16 cellular contexts compared by ENCODE assay signal in genomic region chr19:17112700-17113099, GRCh38. TPM values are rescaled to one million over a fixed set of nuclear protein-coding genes. Genes with fewer than 3 reads are reported as not detected.
DNase-seq lines count a peak whose midpoint lies in the region; ATAC-seq and TF ChIP-seq lines count a peak whose summit lies in the region.
"Had no signal": no experiment of that assay in that cellular context is flagged by ENCODE, and none has a peak within 500 bp of the region (broad histone marks: within the 10 kb centered on the region; RNA-seq: fewer than 3 reads in every experiment).

No MANE protein-coding gene starts in this region.

- H3K27me3 Mint-ChIP-seq in CD14-positive monocyte (ENCODE audit: low read depth in 3 of 3) = peaks cover 0 to 3% (median 2%) of the 10 kb centered on the region in 3 donors

- H4K8ac ChIP-seq in IMR-90 (ENCODE audit: low read depth in 2 of 2, low read length in 2 of 2) = no peak overlapping the region

- no peak overlapping the region for H4K5ac ChIP-seq in IMR-90 (ENCODE audit: low read depth, low read length)

- no peak overlapping the region for H3K4me2 ChIP-seq in IMR-90 (ENCODE audit: low read depth, low read length)
- no peak overlapping the region for H3K4me2 ChIP-seq in osteoblast (ENCODE audit: insufficient read depth, low read length)

- H3K4me3 Mint-ChIP-seq in CD14-positive monocyte = peak overlapping the region in 1 of 2 donors; percentile 82
- H3K4me3 Mint-ChIP-seq: activated T-helper 1 cell treated with anti-CD3 and anti-CD28 coated beads, Interleukin-12 subunit alpha, Interleukin-12 subunit beta, Interleukin-2, Interleukin-4 antibody, amounts not matched to agents 30 ng/mL and 10 ng/mL and 1 ng/mL, durations not matched to agents 14 hours and 24 hours and 36 hours; mesothelial cell of epicardium; T-helper 1 cell treated with Interleukin-12 subunit alpha and Interleukin-12 subunit beta and Interleukin-4 antibody, amounts not matched to agents 30 μg/mL and 1 μg/mL, for 36 hours had no signal

- H3K4me1 Mint-ChIP-seq in CD14-positive monocyte = peaks cover 94% of the 10 kb centered on the region

- H3K9ac ChIP-seq in IMR-90 (ENCODE audit: low read depth, low read length) = no peak overlapping the region

- dilution Hi-C loops in IMR-90 (cut with HindIII; ENCODE audit: low sequenced_read_pairs, unreplicated experiment) = no loop called here

- intact Hi-C loops in CD14-positive monocyte (cut with micrococcal nuclease) = loop anchor here (5.0 kb wide), 2 partner anchors 35 to 60 kb away; partner anchors contain the start of genes HAUS8 (in 2 of the 2) and MYO9B (in 2 of the 2)
- intact Hi-C loops in IMR-90 (cut with micrococcal nuclease) = no loop called here
- intact Hi-C loops in esophagus squamous epithelium (cut with DNase I) = no loop called here

- DNase-seq in CD14-positive monocyte (ENCODE audit: low spot score) = peak; percentile 82
- DNase-seq in IMR-90 = no peak
- no peak for DNase-seq in esophagus squamous epithelium (lab: John Stamatoyannopoulos, UW)
- peak; percentile 65 for DNase-seq in osteoblast (ENCODE audit: insufficient read length, low spot score, missing footprints)
- no peak for DNase-seq in NCI-H526 treated with DMSO at 0.1 percent for 48 hours (lab: John Stamatoyannopoulos, UW)
- DNase-seq in NCI-H1436 (lab: John Stamatoyannopoulos, UW) = no peak
- DNase-seq: AML-193; EL; NCI-H1417 treated with DMSO at 0.1 percent for 48 hours; NCI-H510A treated with DMSO at 0.1 percent for 48 hours; stimulated activated CD4-positive, alpha-beta T cell treated with anti-CD3 and anti-CD28 coated beads, Interleukin-15, amount 100 ng/mL, for 24 hours had no signal

- H3K79me2 ChIP-seq in osteoblast (ENCODE audit: insufficient read depth, low read length) = peaks cover 86% of the 10 kb centered on the region

- no peak overlapping the region for H3K18ac ChIP-seq in IMR-90 (ENCODE audit: low read depth, low read length)

- no peak overlapping the region; the same call in 1 of the 2 replicates for H2BK120ac ChIP-seq in IMR-90 (ENCODE audit: low read depth, low read length)

- no peak overlapping the region for H3K4ac ChIP-seq in IMR-90 (ENCODE audit: low read depth, low read length)

- no peaks in the 10 kb centered on the region for H3K27me3 ChIP-seq in IMR-90 (ENCODE audit: control insufficient read depth, insufficient read depth, low read length)
- H3K27me3 ChIP-seq in esophagus squamous epithelium = no peaks in the 10 kb centered on the region
- H3K27me3 ChIP-seq in osteoblast (ENCODE audit: insufficient read depth, low read length) = no peaks in the 10 kb centered on the region

- peak overlapping the region; percentile 24 for H2AK9ac ChIP-seq in IMR-90 (replicated peaks; ENCODE audit: low read depth, low read length, poor library complexity)

- H3K4me3 ChIP-seq in IMR-90 (ENCODE audit: insufficient read depth, low read depth, low read length) (no peak overlapping the region), esophagus squamous epithelium (no peak overlapping the region), osteoblast (ENCODE audit: insufficient read depth, low read length) (no peak overlapping the region)

- H3K79me1 ChIP-seq in IMR-90 (ENCODE audit: low read depth in 1 of 2, low read length in 2 of 2) = peaks cover 29 to 91% of the 10 kb centered on the region in 2 experiments

- H3K27ac Mint-ChIP-seq in CD14-positive monocyte = peak overlapping the region; percentile 94 to 99 (median 97)
- H3K27ac Mint-ChIP-seq: mesothelial cell of epicardium had no signal

- H3K36me3 Mint-ChIP-seq in CD14-positive monocyte = peaks cover 68 to 76% of the 10 kb centered on the region in 2 donors

- no peak for TF ChIP-seq CTCF in CD14-positive monocyte (IDR thresholded peaks at IDR 0.05)
- no peak for TF ChIP-seq CTCF in IMR-90 (conservative IDR thresholded peaks at IDR 0.05; ENCODE audit: low read depth, low read length)
- no peak for TF ChIP-seq CTCF in esophagus squamous epithelium (IDR thresholded peaks at IDR 0.05)
- no peak for TF ChIP-seq CTCF in osteoblast (IDR thresholded peaks at IDR 0.05; ENCODE audit: extremely low read depth, low read depth, low read length)

- H3K36me3 ChIP-seq in IMR-90 (ENCODE audit: control insufficient read depth, insufficient read depth, low read length) (peaks cover 47% of the 10 kb centered on the region), esophagus squamous epithelium (peaks cover 0 to 19% (median 0%) of the 10 kb centered on the region in 3 donors), osteoblast (ENCODE audit: insufficient read depth, low read length) (peaks cover 33% of the 10 kb centered on the region)

- no peak overlapping the region for H3K56ac ChIP-seq in IMR-90 (ENCODE audit: extremely low read depth, insufficient read depth, low read length)

- POLR2A ChIA-PET in IMR-90 (lab: Charles Lee; ENCODE audit: unreplicated experiment) = no interaction called here

- H2BK20ac ChIP-seq in IMR-90 (ENCODE audit: low read depth, low read length) = no peak overlapping the region

- peak overlapping the region; percentile 31; the same call in 1 of the 2 replicates for H2AK5ac ChIP-seq in IMR-90 (ENCODE audit: low read depth, low read length)

- peaks cover 0 to 5% (median 0%) of the 10 kb centered on the region in 7 donors for H3K9me3 Mint-ChIP-seq in CD14-positive monocyte
- H3K9me3 Mint-ChIP-seq: activated T-helper 1 cell treated with anti-CD3 and anti-CD28 coated beads, Interleukin-12 subunit alpha, Interleukin-12 subunit beta, Interleukin-2, Interleukin-4 antibody, amounts not matched to agents 30 ng/mL and 10 ng/mL and 1 ng/mL, durations not matched to agents 14 hours and 24 hours and 36 hours; mesothelial cell of epicardium; T-helper 1 cell treated with Interleukin-12 subunit alpha and Interleukin-12 subunit beta and Interleukin-4 antibody, amounts not matched to agents 30 μg/mL and 1 μg/mL, for 36 hours had no signal

- no peak overlapping the region for H3K14ac ChIP-seq in IMR-90 (replicated peaks; ENCODE audit: low read depth, low read length)

- H3K9me1 ChIP-seq in IMR-90 (ENCODE audit: insufficient read depth, low read length) = peaks cover 21% of the 10 kb centered on the region

- ATAC-seq in IMR-90 (ENCODE audit: low read depth) (no peak), HG02938 (IDR thresholded peaks at IDR 0.05; ENCODE audit: unreplicated experiment) (no peak), HG03095 (IDR thresholded peaks at IDR 0.05; ENCODE audit: unreplicated experiment) (no peak)

- H3K27ac ChIP-seq in IMR-90 (ENCODE audit: insufficient read depth, low read length) (peak overlapping the region; percentile 18; the same call in 1 of the 2 replicates), esophagus squamous epithelium (peak overlapping the region in 3 of 4 donors; percentile 62 to 83 (median 72)), osteoblast (ENCODE audit: low read depth, low read length) (no peak overlapping the region)

- H3K4me1 ChIP-seq in IMR-90 (ENCODE audit: control insufficient read depth, insufficient read depth, low read length) = peaks cover 12% of the 10 kb centered on the region
- H3K4me1 ChIP-seq in esophagus squamous epithelium = peaks cover 30 to 64% (median 33%) of the 10 kb centered on the region in 3 donors
- H3K4me1 ChIP-seq in osteoblast (ENCODE audit: insufficient read depth, low read length) = peaks cover 18% of the 10 kb centered on the region

- H4K91ac ChIP-seq in IMR-90 (ENCODE audit: insufficient read depth, low read depth, low read length) = no peak overlapping the region

- CTCF ChIA-PET in IMR-90 (lab: Yijun Ruan, JAX) = no interaction called here

- in situ Hi-C loops in IMR-90 (cut with MboI; ENCODE audit: low sequenced_read_pairs) = no loop called here

- H4K20me1 ChIP-seq in IMR-90 (ENCODE audit: insufficient read depth, low read length) (peaks cover 82% of the 10 kb centered on the region), osteoblast (ENCODE audit: insufficient read depth, low read length) (peaks cover 20% of the 10 kb centered on the region)

- 81% methylated on average over 3 of the region's 7 CpGs; no CpG with 5 or more reads in 1 of the 2 experiments for WGBS in IMR-90 (ENCODE audit: extremely low coverage in 2 of 2, insufficient read length in 1 of 2), 2 experiments
- WGBS in esophagus squamous epithelium, 2 donors = 74 to 96% methylated on average over 4 to 5 of the region's 7 CpGs

- H3K9me3 ChIP-seq in IMR-90 (ENCODE audit: control insufficient read depth, insufficient read depth, low read length) = no peaks in the 10 kb centered on the region
- H3K9me3 ChIP-seq in esophagus squamous epithelium = no peaks in the 10 kb centered on the region
- H3K9me3 ChIP-seq in osteoblast (ENCODE audit: low read depth, low read length) = no peaks in the 10 kb centered on the region

- no peak for TF ChIP-seq RAD21 in IMR-90 (IDR thresholded peaks at IDR 0.05; ENCODE audit: low read length)

- TF ChIP-seq POLR2A in IMR-90 (IDR thresholded peaks at IDR 0.05; ENCODE audit: low read depth, low read length) = no peak
- TF ChIP-seq POLR2A in esophagus squamous epithelium (IDR thresholded peaks at IDR 0.05) = no peak

- no TSS peak for BruUV-seq in IMR-90 (replicated peaks; lab: Mats Ljungman, UMichigan)

- H3K23ac ChIP-seq in IMR-90 (ENCODE audit: low read depth, low read length) = peak overlapping the region; percentile 63; the same call in 1 of the 2 replicates

- H2BK15ac ChIP-seq in IMR-90 (ENCODE audit: low read depth, low read length) = no peak overlapping the region

- no peak overlapping the region for H2BK5ac ChIP-seq in IMR-90 (ENCODE audit: low read depth, low read length, poor library complexity, severe bottlenecking)

- H2AFZ ChIP-seq in IMR-90 (replicated peaks; ENCODE audit: low read length, poor library complexity) (no peak overlapping the region), osteoblast (ENCODE audit: low read length) (no peak overlapping the region)

TF ChIP-seq in IMR-90, 13 proteins besides CTCF, POLR2A, EP300 and RAD21:
- TF ChIP-seq MXI1 (IDR thresholded peaks at IDR 0.05; ENCODE audit: borderline replicate concordance, low read depth, low read length) (no peak), FOS (IDR thresholded peaks at IDR 0.05; ENCODE audit: low read depth, low read length) (no peak)

RNA-seq across cellular contexts. Expression of gene MYO9B, which starts 37.1 kb away (rescaled TPM):
- polyA plus RNA-seq in CD14-positive monocyte = 1 to 10 TPM; 5.9 to 7.5 TPM
- total RNA-seq in IMR-90 (2012; rRNA removed) = 59.7 and 61.8 TPM in 2 replicates
- 77.8 and 91.3 TPM in 2 replicates for polyA plus RNA-seq in IMR-90 (2012; rRNA removed)
- 40.1 and 51.5 TPM in 2 replicates for polyA plus RNA-seq in IMR-90 (2012; cell fraction: cytosol; rRNA removed)
- polyA plus RNA-seq in IMR-90 (2012; cell fraction: nucleus; rRNA removed; ENCODE audit: low replicate concordance) = 248 and 366 TPM in 2 replicates
- 10 to 100 TPM; 25.5 to 60.5 (median 39.5) TPM for total RNA-seq in esophagus squamous epithelium
- 86.9 and 96.6 TPM in 2 replicates for total RNA-seq in osteoblast

RNA-seq across cellular contexts. Expression of gene HAUS8, which starts 37.4 kb away (rescaled TPM):
- 1 to 10 TPM; 2.5 to 4.4 TPM for polyA plus RNA-seq in CD14-positive monocyte
- total RNA-seq in IMR-90 (2012; rRNA removed) = 3.4 and 3.9 TPM in 2 replicates
- polyA plus RNA-seq in IMR-90 (2012; rRNA removed) = 12.8 and 14.2 TPM in 2 replicates
- polyA plus RNA-seq in IMR-90 (2012; cell fraction: cytosol; rRNA removed) = 5.6 and 11.0 TPM in 2 replicates
- 9.8 and 12.0 TPM in 2 replicates for polyA plus RNA-seq in IMR-90 (2012; cell fraction: nucleus; rRNA removed; ENCODE audit: low replicate concordance)
- 1 to 10 TPM; 3.0 to 5.8 (median 3.2) TPM for total RNA-seq in esophagus squamous epithelium
- 1.8 and 2.1 TPM in 2 replicates for total RNA-seq in osteoblast

Comparison
In these comparisons a context has a peak if more than half of its experiments do, and no peak if none do; other contexts are left out.
1. DNase-seq: peak in CD14-positive monocyte (single experiment) and osteoblast (single experiment); none in IMR-90 (single experiment), esophagus squamous epithelium (single experiment), NCI-H526 treated with DMSO at 0.1 percent for 48 hours (single experiment) and NCI-H1436 (single experiment).
2. intact Hi-C loops: an anchor here in CD14-positive monocyte (5.0 kb wide); none called in IMR-90 and esophagus squamous epithelium.